Comparison of ENCODE assay signal across 12 cellular contexts in the genomic region with DNA sequence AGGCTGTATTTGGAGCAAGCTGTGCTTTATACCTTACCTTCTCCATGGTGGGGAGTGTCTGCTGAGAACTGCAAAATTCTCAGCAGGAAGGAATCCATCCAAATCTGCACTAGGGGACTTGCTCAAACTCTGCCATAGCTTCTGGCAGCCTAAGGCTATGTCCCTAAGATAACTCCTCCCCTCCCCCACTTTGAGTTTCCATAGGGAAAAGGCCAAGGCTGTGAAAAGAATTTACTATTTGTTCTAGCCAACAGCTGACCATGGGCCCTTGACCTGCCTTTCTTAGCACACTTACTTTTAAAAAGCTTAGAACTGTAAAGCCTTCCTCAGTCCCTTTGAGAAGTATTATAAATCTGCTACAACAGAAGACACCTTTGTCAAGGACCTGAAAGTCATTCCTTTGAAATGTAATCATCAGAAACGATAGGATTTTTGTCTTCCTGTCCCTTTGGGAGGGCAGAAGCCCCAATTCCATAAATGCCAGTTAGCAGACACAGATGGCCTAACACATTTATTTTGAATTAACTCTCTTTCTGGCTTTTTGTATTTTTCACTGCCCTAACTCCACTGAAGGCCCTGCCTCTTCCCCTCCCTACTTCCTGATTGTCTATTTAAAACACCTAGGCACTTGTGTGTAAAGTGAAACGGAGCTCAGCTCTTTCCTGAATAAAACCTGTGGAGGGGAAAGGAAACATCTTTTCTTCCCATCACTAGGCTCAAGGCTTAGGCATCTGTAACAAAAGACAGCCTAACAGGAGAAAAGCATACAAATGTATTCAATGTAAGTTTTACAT.
DNase-seq lines count a peak whose midpoint lies in the region; ATAC-seq and TF ChIP-seq lines count a peak whose summit lies in the region.
"Had no signal": no experiment of that assay in that cellular context is flagged by ENCODE, and none has a peak within 500 bp of the region (broad histone marks: within the 10 kb centered on the region; RNA-seq: fewer than 3 reads in every experiment).

No MANE protein-coding gene starts in this region.

- peak overlapping the region; percentile 30 for H3K27ac Mint-ChIP-seq in activated CD4-positive, alpha-beta T cell treated with anti-CD3 and anti-CD28 coated beads for 36 hours
- H3K27ac Mint-ChIP-seq in progenitor cell of endocrine pancreas = peak overlapping the region; percentile 75

- ATAC-seq in activated CD4-positive, alpha-beta T cell treated with anti-CD3 and anti-CD28 coated beads for 36 hours = no peak
- ATAC-seq: left lobe of liver had no signal

- no peaks in the 10 kb centered on the region for H3K79me2 ChIP-seq in OCI-LY7 (ENCODE audit: insufficient read depth, low read depth, low read length)

- no peaks in the 10 kb centered on the region for H3K9me3 ChIP-seq in OCI-LY7 (ENCODE audit: low read length)

- H3K9me3 Mint-ChIP-seq in activated CD4-positive, alpha-beta T cell treated with anti-CD3 and anti-CD28 coated beads for 36 hours (ENCODE audit: low read depth) = no peaks in the 10 kb centered on the region
- H3K9me3 Mint-ChIP-seq in progenitor cell of endocrine pancreas (ENCODE audit: low read depth) = no peaks in the 10 kb centered on the region

- no peaks in the 10 kb centered on the region for H3K36me3 ChIP-seq in OCI-LY7 (ENCODE audit: insufficient read depth, low read length)

- BruUV-seq in OCI-LY7 (replicated peaks; lab: Mats Ljungman, UMichigan) = no TSS peak

- TF ChIP-seq CTCF in OCI-LY7 (conservative IDR thresholded peaks at IDR 0.05; ENCODE audit: low read length) (no peak), progenitor cell of endocrine pancreas (IDR thresholded peaks at IDR 0.05; ENCODE audit: unreplicated experiment) (no peak), GM20000 (IDR thresholded peaks at IDR 0.05; ENCODE audit: extremely low read depth, missing control alignments) (no peak)

- no peak overlapping the region for H3K4me3 ChIP-seq in OCI-LY7 (ENCODE audit: low read depth, low read length, poor library complexity, severe bottlenecking)
- H3K4me3 ChIP-seq: smooth muscle cell had no signal

- intact Hi-C loops in activated CD4-positive, alpha-beta T cell treated with anti-CD3 and anti-CD28 coated beads for 36 hours (cut with DNase I, micrococcal nuclease) = no loop called here
- intact Hi-C loops in OCI-LY7 (cut with micrococcal nuclease; ENCODE audit: unreplicated experiment) = no loop called here

- peaks cover 2% of the 10 kb centered on the region for H3K36me3 Mint-ChIP-seq in activated CD4-positive, alpha-beta T cell treated with anti-CD3 and anti-CD28 coated beads for 36 hours (ENCODE audit: low read depth)
- H3K36me3 Mint-ChIP-seq in progenitor cell of endocrine pancreas (ENCODE audit: insufficient read depth) = peaks cover 8% of the 10 kb centered on the region

- no peak overlapping the region for H3K27ac ChIP-seq in OCI-LY7 (ENCODE audit: low read depth, low read length, poor library complexity, severe bottlenecking)

- H2AFZ ChIP-seq in OCI-LY7 (ENCODE audit: low read length) = peak overlapping the region; percentile 60

- no peaks in the 10 kb centered on the region for H4K20me1 ChIP-seq in OCI-LY7 (ENCODE audit: insufficient read depth, low read length)

- H3K4me2 ChIP-seq in OCI-LY7 (ENCODE audit: low read length) = no peak overlapping the region
- H3K4me2 ChIP-seq: smooth muscle cell had no signal

- H3K4me3 Mint-ChIP-seq in activated CD4-positive, alpha-beta T cell treated with anti-CD3 and anti-CD28 coated beads for 36 hours = no peak overlapping the region
- H3K4me3 Mint-ChIP-seq in progenitor cell of endocrine pancreas (ENCODE audit: low read depth) = no peak overlapping the region

- no peaks in the 10 kb centered on the region for H3K27me3 Mint-ChIP-seq in activated CD4-positive, alpha-beta T cell treated with anti-CD3 and anti-CD28 coated beads for 36 hours
- H3K27me3 Mint-ChIP-seq in progenitor cell of endocrine pancreas = peaks cover 30% of the 10 kb centered on the region

- H3K9me2 ChIP-seq in OCI-LY7 (ENCODE audit: insufficient read depth, low read length) = no peaks in the 10 kb centered on the region

- H3K4me1 Mint-ChIP-seq in activated CD4-positive, alpha-beta T cell treated with anti-CD3 and anti-CD28 coated beads for 36 hours = peaks cover 18% of the 10 kb centered on the region
- peaks cover 40% of the 10 kb centered on the region for H3K4me1 Mint-ChIP-seq in progenitor cell of endocrine pancreas (ENCODE audit: low read depth)

- H3K4me1 ChIP-seq in OCI-LY7 (ENCODE audit: insufficient read depth, low read length, poor library complexity, severe bottlenecking) = peaks cover 9% of the 10 kb centered on the region

- POLR2A ChIA-PET in activated CD4-positive, alpha-beta T cell treated with anti-CD3 and anti-CD28 coated beads for 36 hours (lab: Charles Lee) = no interaction called here
- POLR2A ChIA-PET in OCI-LY7 (lab: Charles Lee) = interaction anchor here (1.4 to 1.6 kb wide), 2 partner anchors 9 to 19 kb away, joined by 6 to 10 read pairs; no protein-coding TSS in a partner anchor

- CTCF ChIA-PET in activated CD4-positive, alpha-beta T cell treated with anti-CD3 and anti-CD28 coated beads for 36 hours (lab: Charles Lee) = interaction anchor here (0.8 to 1.1 kb wide), 2 partner anchors 11 to 228 kb away, joined by 3 read pairs; no protein-coding TSS in a partner anchor
- CTCF ChIA-PET in OCI-LY7 (lab: Charles Lee; ENCODE audit: unreplicated experiment) = no interaction called here

- DNase-seq in activated CD4-positive, alpha-beta T cell treated with anti-CD3 and anti-CD28 coated beads for 36 hours = no peak
- no peak for DNase-seq in activated CD4-positive, alpha-beta T cell treated with anti-CD3 and anti-CD28 coated beads, Interleukin-2, amount 50 U/mL, for 1 hour
- DNase-seq in OCI-LY7 (ENCODE audit: low spot score) (no peak), iPS-NIHi7 (ENCODE audit: extremely low spot score) (peak; percentile 32), progenitor cell of endocrine pancreas (ENCODE audit: low spot score, unreplicated experiment) (no peak), GM20000 (ENCODE audit: low spot score) (no peak), hepatic stellate cell (ENCODE audit: low spot score) (no peak), NCI-H1417 (lab: John Stamatoyannopoulos, UW) (no peak)
- DNase-seq: NCI-H187, SHP77 treated with DMSO at 0.1 percent for 48 hours had no signal
